ENCODE assay signal across 19 cellular contexts in genomic region chr4:78557841-78558240, GRCh38. TPM values are rescaled to one million over a fixed set of nuclear protein-coding genes. Genes with fewer than 3 reads are reported as not detected.
DNase-seq lines count a peak whose midpoint lies in the region; ATAC-seq, FAIRE-seq and TF ChIP-seq lines count a peak whose summit lies in the region.
"Had no signal": no experiment of that assay in that cellular context is flagged by ENCODE, and none has a peak within 500 bp of the region (broad histone marks: within the 10 kb centered on the region; RNA-seq: fewer than 3 reads in every experiment).

No MANE protein-coding gene starts in this region.

- ATAC-seq in Right ventricle myocardium superior (ENCODE audit: poor library complexity) (no peak), HG03378 (IDR thresholded peaks at IDR 0.05; ENCODE audit: unreplicated experiment) (no peak), GM18511 (IDR thresholded peaks at IDR 0.05; ENCODE audit: unreplicated experiment) (no peak)
- ATAC-seq: K562 had no signal

- no TSS peak for BruUV-seq in endothelial cell of umbilical vein (replicated peaks; lab: Mats Ljungman, UMichigan)

- peak overlapping the region; percentile 14 for H3K4me2 ChIP-seq in endothelial cell of umbilical vein (ENCODE audit: insufficient read depth, low read length)
- H3K4me2 ChIP-seq in osteoblast (ENCODE audit: insufficient read depth, low read length) = no peak overlapping the region

- H3K9ac ChIP-seq in endothelial cell of umbilical vein (replicated peaks; ENCODE audit: extremely low read depth, insufficient read depth, low read length) = no peak overlapping the region

- no peaks in the 10 kb centered on the region for H3K9me1 ChIP-seq in endothelial cell of umbilical vein (replicated peaks; ENCODE audit: control insufficient read depth, extremely low read depth, insufficient read depth, low read length)

- H3K9me3 ChIP-seq in left ventricle myocardium inferior (replicated peaks) = no peaks in the 10 kb centered on the region
- no peaks in the 10 kb centered on the region for H3K9me3 ChIP-seq in endothelial cell of umbilical vein (replicated peaks; ENCODE audit: control insufficient read depth, insufficient read depth, low read length)
- no peaks in the 10 kb centered on the region for H3K9me3 ChIP-seq in osteoblast (ENCODE audit: low read depth, low read length)

- intact Hi-C loops in left ventricle myocardium inferior (cut with micrococcal nuclease) (no loop called here), Right ventricle myocardium superior (cut with DNase I) (no loop called here), endothelial cell of umbilical vein (cut with micrococcal nuclease) (no loop called here)

- POLR2A ChIA-PET in endothelial cell of umbilical vein (lab: Charles Lee) = no interaction called here

- no peaks in the 10 kb centered on the region for H3K79me2 ChIP-seq in endothelial cell of umbilical vein (ENCODE audit: control insufficient read depth, insufficient read depth, low read length)
- H3K79me2 ChIP-seq in osteoblast (ENCODE audit: insufficient read depth, low read length) = no peaks in the 10 kb centered on the region

- H3K27ac ChIP-seq in left ventricle myocardium inferior (replicated peaks) (peak overlapping the region; percentile 77), endothelial cell of umbilical vein (ENCODE audit: insufficient read depth, low read depth, low read length) (peak overlapping the region; percentile 35), osteoblast (ENCODE audit: low read depth, low read length) (no peak overlapping the region)
- H3K27ac ChIP-seq: RWPE1 had no signal

- H3K4me3 ChIP-seq in left ventricle myocardium inferior (no peak overlapping the region), endothelial cell of umbilical vein (replicated peaks in 1 of 3; ENCODE audit: insufficient read depth in 1 of 3, low read depth in 1 of 3, low read length in 3 of 3) (no peak overlapping the region), osteoblast (ENCODE audit: insufficient read depth, low read length) (no peak overlapping the region)
- H3K4me3 ChIP-seq: K562 had no signal

- dilution Hi-C loops in endothelial cell of umbilical vein (cut with MboI; ENCODE audit: extremely low pct_ligation_motif_present, low sequenced_read_pairs) = no loop called here

- H2AFZ ChIP-seq in endothelial cell of umbilical vein (ENCODE audit: low read depth, low read length) (peak overlapping the region; percentile 52), osteoblast (ENCODE audit: low read length) (peak overlapping the region; percentile 7)

- H3K27me3 ChIP-seq in left ventricle myocardium inferior (ENCODE audit: low read depth) (no peaks in the 10 kb centered on the region), endothelial cell of umbilical vein (ENCODE audit: control insufficient read depth in 2 of 2, insufficient read depth in 2 of 2, low read length in 2 of 2) (no peaks in the 10 kb centered on the region), osteoblast (ENCODE audit: insufficient read depth, low read length) (no peaks in the 10 kb centered on the region)

- TF ChIP-seq CTCF in left ventricle myocardium inferior (IDR thresholded peaks at IDR 0.05; ENCODE audit: borderline replicate concordance) = no peak
- no peak for TF ChIP-seq CTCF in endothelial cell of umbilical vein (IDR thresholded peaks at IDR 0.05; ENCODE audit: extremely low read depth in 1 of 2, insufficient read depth in 1 of 2, low read depth in 1 of 2, low read length in 2 of 2)
- TF ChIP-seq CTCF in osteoblast (IDR thresholded peaks at IDR 0.05; ENCODE audit: extremely low read depth, low read depth, low read length) = no peak

- H3K4me1 ChIP-seq in left ventricle myocardium inferior = peaks cover 59% of the 10 kb centered on the region
- H3K4me1 ChIP-seq in endothelial cell of umbilical vein (ENCODE audit: control insufficient read depth, extremely low read depth, insufficient read depth, low read length) = peaks cover 63% of the 10 kb centered on the region
- peaks cover 26% of the 10 kb centered on the region for H3K4me1 ChIP-seq in osteoblast (ENCODE audit: insufficient read depth, low read length)

- TF ChIP-seq POLR2A in endothelial cell of umbilical vein (IDR thresholded peaks at IDR 0.05; ENCODE audit: low read depth, low read length) = no peak

- no peak for FAIRE-seq in endothelial cell of umbilical vein (lab: Jason Lieb, UNC)
- FAIRE-seq: K562 had no signal

- DNase-seq in left ventricle myocardium inferior (no peak), Right ventricle myocardium superior (no peak), endothelial cell of umbilical vein (ENCODE audit: low read depth, low spot score) (peak; percentile 33), osteoblast (ENCODE audit: insufficient read length, low spot score, missing footprints) (no peak), activated gamma-delta T cell (lab: John Stamatoyannopoulos, UW) (no peak)
- DNase-seq in activated CD4-positive, CD25-positive, alpha-beta regulatory T cell treated with anti-CD3 and anti-CD28 coated beads, Interleukin-2, amount 50 U/mL, for 72 hours = no peak
- DNase-seq: 8988T, C1 segment of cervical spinal cord, DMS153, H9, NCI-H1092, NCI-H2107, NCI-H345, NCI-H526 treated with DMSO at 0.1 percent for 48 hours had no signal

- H4K20me1 ChIP-seq in endothelial cell of umbilical vein (replicated peaks; ENCODE audit: control insufficient read depth, extremely low read depth, insufficient read depth, low read length) = no peaks in the 10 kb centered on the region
- H4K20me1 ChIP-seq in osteoblast (ENCODE audit: insufficient read depth, low read length) = no peaks in the 10 kb centered on the region

- H3K36me3 ChIP-seq in left ventricle myocardium inferior (peaks cover 5% of the 10 kb centered on the region), endothelial cell of umbilical vein (ENCODE audit: control insufficient read depth in 2 of 2, extremely low read depth in 1 of 2, insufficient read depth in 2 of 2, low read length in 2 of 2) (no peaks in the 10 kb centered on the region), osteoblast (ENCODE audit: insufficient read depth, low read length) (no peaks in the 10 kb centered on the region)

- CTCF ChIA-PET in endothelial cell of umbilical vein (lab: Charles Lee) = no interaction called here

TF ChIP-seq in endothelial cell of umbilical vein, 7 proteins besides CTCF, POLR2A, EP300 and RAD21:
- TF ChIP-seq EZH2 (IDR thresholded peaks at IDR 0.05; ENCODE audit: borderline replicate concordance, low read depth, low read length, severe bottlenecking) (no peak), FOS (IDR thresholded peaks at IDR 0.05; ENCODE audit: borderline replicate concordance, insufficient read depth, low read length) (no peak), JUN (IDR thresholded peaks at IDR 0.05; ENCODE audit: borderline replicate concordance, insufficient read depth, insufficient read length, low read depth) (no peak), POLR2AphosphoS5 (IDR thresholded peaks at IDR 0.05; ENCODE audit: insufficient read depth, low read depth, low read length) (no peak), MYC (IDR thresholded peaks at IDR 0.05; ENCODE audit: low read depth, low read length) (no peak), MAX (IDR thresholded peaks at IDR 0.05; ENCODE audit: insufficient read depth, insufficient read length) (no peak), GATA2 (IDR thresholded peaks at IDR 0.05; ENCODE audit: insufficient read depth, insufficient read length, low read depth, low read length) (no peak)

RNA-seq across cellular contexts. Expression of gene ANXA3, which starts 6.3 kb away (rescaled TPM):
- total RNA-seq in left ventricle myocardium inferior (34.5 TPM), Right ventricle myocardium superior (41.4 TPM), endothelial cell of umbilical vein (73.8 and 78.4 TPM in 2 replicates), osteoblast (2.1 and 2.9 TPM in 2 replicates)
- 51.5 and 52.9 TPM in 2 replicates for polyA plus RNA-seq in endothelial cell of umbilical vein
- polyA plus RNA-seq in endothelial cell of umbilical vein (2011; cell fraction: cytosol; rRNA removed) = 93.0 and 110 TPM in 2 replicates
- 150 and 151 TPM in 2 replicates for polyA plus RNA-seq in endothelial cell of umbilical vein (2011; cell fraction: nucleus; rRNA removed)
- polyA plus RNA-seq in endothelial cell of umbilical vein (2012) = 24.8 and 46.5 TPM in 2 replicates
- 112 and 127 TPM in 2 replicates for polyA minus RNA-seq in endothelial cell of umbilical vein
- polyA minus RNA-seq in endothelial cell of umbilical vein (2011; cell fraction: cytosol; rRNA and poly(A)+ RNA removed) = 58.1 TPM
- 62.4 and 79.7 TPM in 2 replicates for polyA minus RNA-seq in endothelial cell of umbilical vein (2011; cell fraction: nucleus; rRNA and poly(A)+ RNA removed)
- total RNA-seq: OCI-LY7 had no signal
